In the genomic region with DNA sequence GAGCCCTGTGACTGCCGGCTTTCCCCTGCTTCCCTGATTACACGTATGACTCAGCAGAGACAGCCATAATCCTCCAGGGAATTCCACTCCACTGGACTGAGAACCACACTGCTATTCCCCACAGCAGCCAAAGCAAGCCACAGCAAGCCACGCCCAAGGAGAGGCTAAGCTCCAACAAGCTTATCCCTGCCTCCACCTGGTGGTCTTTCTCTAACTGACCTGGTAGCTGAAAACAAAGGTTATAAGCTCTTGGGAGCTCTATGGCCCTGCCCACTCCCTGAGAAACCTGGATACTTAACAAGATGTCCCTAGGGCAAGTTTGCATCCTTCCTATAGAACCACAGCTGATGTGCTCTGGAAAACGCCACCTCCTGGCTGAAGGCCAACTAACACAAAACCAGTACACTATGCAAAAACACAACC, we compare ENCODE assay signal across 15 cellular contexts.
A peak's percentile ranks its signal among the peaks of the same experiment; 100 is the strongest.
DNase-seq lines count a peak whose midpoint lies in the region; ATAC-seq and TF ChIP-seq lines count a peak whose summit lies in the region.
"Had no signal": no experiment of that assay in that cellular context is flagged by ENCODE, and none has a peak within 500 bp of the region (broad histone marks: within the 10 kb centered on the region; RNA-seq: fewer than 3 reads in every experiment).

No MANE protein-coding gene starts in this region.

- no peaks in the 10 kb centered on the region for H3K9me3 ChIP-seq in A673 (ENCODE audit: low read depth, low read length, poor library complexity, severe bottlenecking)
- no peaks in the 10 kb centered on the region for H3K9me3 ChIP-seq in SJCRH30 (replicated peaks)
- no peaks in the 10 kb centered on the region for H3K9me3 ChIP-seq in body of pancreas
- H3K9me3 ChIP-seq: uterus had no signal

- H3K36me3 ChIP-seq in A673 (ENCODE audit: insufficient read depth, low read length, poor library complexity, severe bottlenecking) (no peaks in the 10 kb centered on the region), SJCRH30 (no peaks in the 10 kb centered on the region), body of pancreas (replicated peaks in 1 of 2; ENCODE audit: insufficient read depth in 1 of 2, low read depth in 2 of 2) (no peaks in the 10 kb centered on the region)
- H3K36me3 ChIP-seq: heart right ventricle, uterus had no signal

- H3K27ac Mint-ChIP-seq in T-cell = no peak overlapping the region
- H3K27ac Mint-ChIP-seq: dendritic cell treated with granulocyte-macrophage colony-stimulating factor and Interleukin-4, amounts not matched to agents 40 ng/mL and 50 ng/mL, for 4 days had no signal

- no peaks in the 10 kb centered on the region for H3K4me1 Mint-ChIP-seq in T-cell

- no peak for TF ChIP-seq POLR2A in body of pancreas (IDR thresholded peaks at IDR 0.05)

- peaks cover 11 to 32% (median 25%) of the 10 kb centered on the region in 3 donors for H3K9me3 Mint-ChIP-seq in T-cell

- WGBS in body of pancreas, 2 donors = 74 to 77% methylated on average over 4 of the region's 4 CpGs

- no peaks in the 10 kb centered on the region for H3K36me3 Mint-ChIP-seq in T-cell

- peaks cover 12% of the 10 kb centered on the region for H3K4me1 ChIP-seq in A673 (ENCODE audit: insufficient read depth, low read length, poor library complexity, severe bottlenecking)
- peaks cover 8% of the 10 kb centered on the region; the same call in 1 of the 2 replicates for H3K4me1 ChIP-seq in SJCRH30
- H3K4me1 ChIP-seq in body of pancreas = no peaks in the 10 kb centered on the region
- H3K4me1 ChIP-seq: heart right ventricle, uterus had no signal

- BruUV-seq in A673 (replicated peaks; lab: Mats Ljungman, UMichigan) = no TSS peak

- H3K27me3 Mint-ChIP-seq in T-cell = no peaks in the 10 kb centered on the region
- H3K27me3 Mint-ChIP-seq: dendritic cell treated with granulocyte-macrophage colony-stimulating factor and Interleukin-4, amounts not matched to agents 40 ng/mL and 50 ng/mL, for 4 days had no signal

- CTCF ChIA-PET in A673 (lab: Charles Lee) (no interaction called here), T-cell (lab: Charles Lee) (no interaction called here)

- H3K27ac ChIP-seq in A673 (ENCODE audit: low read depth, low read length, poor library complexity, severe bottlenecking) (no peak overlapping the region), SJCRH30 (peak overlapping the region; percentile 54), body of pancreas (no peak overlapping the region)
- H3K27ac ChIP-seq: heart right ventricle, uterus had no signal

- H3K4me3 ChIP-seq in A673 (ENCODE audit: low read depth, low read length, poor library complexity, severe bottlenecking) = no peak overlapping the region
- peak overlapping the region; percentile 32 for H3K4me3 ChIP-seq in SJCRH30
- no peak overlapping the region for H3K4me3 ChIP-seq in body of pancreas
- H3K4me3 ChIP-seq: heart right ventricle, uterus had no signal

- H3K4me3 Mint-ChIP-seq in T-cell = no peak overlapping the region
- H3K4me3 Mint-ChIP-seq: dendritic cell treated with granulocyte-macrophage colony-stimulating factor and Interleukin-4, amounts not matched to agents 40 ng/mL and 50 ng/mL, for 4 days had no signal

- H3K27me3 ChIP-seq in A673 (replicated peaks; ENCODE audit: insufficient read depth, low read depth, low read length, poor library complexity) (no peaks in the 10 kb centered on the region), SJCRH30 (no peaks in the 10 kb centered on the region), body of pancreas (no peaks in the 10 kb centered on the region)
- H3K27me3 ChIP-seq: heart right ventricle, uterus had no signal

- ATAC-seq in T-cell (replicated peaks in 1 of 4) (no peak), GM19463 (IDR thresholded peaks at IDR 0.05; ENCODE audit: unreplicated experiment) (no peak), body of pancreas (no peak)
- ATAC-seq: activated CD4-positive, CD25-positive, alpha-beta regulatory T cell treated with anti-CD3 and anti-CD28 coated beads, Interleukin-2, amount 50 U/mL, for 24 hours; heart right ventricle; Panc1 had no signal

- DNase-seq in A673 (ENCODE audit: low spot score) = peak; percentile 24
- peak; percentile 33 for DNase-seq in HT-29 (ENCODE audit: low spot score)
- DNase-seq in SJCRH30 = peak; percentile 81 to 83
- DNase-seq in fibroblast of the conjunctiva (ENCODE audit: low read depth) = peak; percentile 1
- no peak for DNase-seq in T-cell
- no peak for DNase-seq in anterior cingulate cortex (lab: John Stamatoyannopoulos, UW)
- no peak for DNase-seq in body of pancreas
- DNase-seq: activated effector memory CD4-positive, alpha-beta T cell treated with Interleukin-2 at 50 U/mL for 16 hours; heart right ventricle; NCI-H1092 treated with DMSO at 0.1 percent for 48 hours; uterus had no signal

- TF ChIP-seq CTCF in A673 (conservative IDR thresholded peaks at IDR 0.05; ENCODE audit: low read depth, low read length) (no peak), body of pancreas (IDR thresholded peaks at IDR 0.05) (no peak)

- intact Hi-C loops in A673 (cut with micrococcal nuclease; ENCODE audit: unreplicated experiment) (no loop called here), body of pancreas (cut with DNase I) (no loop called here)

- POLR2A ChIA-PET in A673 (lab: Charles Lee; ENCODE audit: low non-redundant PET) = no interaction called here
- POLR2A ChIA-PET in T-cell (lab: Charles Lee) = no interaction called here

Comparison
In these comparisons a context has a peak if more than half of its experiments do, and no peak if none do; other contexts are left out.
1. DNase-seq: peak in A673 (single experiment), HT-29 (single experiment), SJCRH30 (2 of 2) and fibroblast of the conjunctiva (single experiment); none in T-cell (0 of 34), anterior cingulate cortex (0 of 58) and body of pancreas (0 of 4).